In genomic region chr1:77661696-77662095, GRCh38 we compare ENCODE assay signal across 1 cellular context.
TF ChIP-seq lines count a peak whose summit lies in the region.

No MANE protein-coding gene starts in this region.

TF ChIP-seq in GM12878, 131 proteins besides CTCF, POLR2A, EP300 and RAD21:
- TF ChIP-seq STAT1 (conservative IDR thresholded peaks at IDR 0.05) (no peak), LARP7 (IDR thresholded peaks at IDR 0.05) (no peak), MTA2 (IDR thresholded peaks at IDR 0.05; ENCODE audit: low read depth) (no peak), TAF1 (IDR thresholded peaks at IDR 0.05; ENCODE audit: borderline replicate concordance, low read depth, low read length) (no peak), YY1 (IDR thresholded peaks at IDR 0.05; ENCODE audit: low read depth, low read length) (no peak), EZH2 (IDR thresholded peaks at IDR 0.05; ENCODE audit: borderline replicate concordance, control insufficient read depth, low read depth, low read length) (no peak), ZZZ3 (IDR thresholded peaks at IDR 0.05; ENCODE audit: control insufficient read depth, insufficient read length, low read depth) (no peak), ATF3 (IDR thresholded peaks at IDR 0.05; ENCODE audit: borderline replicate concordance, extremely low read depth, low read depth, low read length) (no peak), CREB1 (IDR thresholded peaks at IDR 0.05; ENCODE audit: low read depth) (no peak), TCF7 (IDR thresholded peaks at IDR 0.05; ENCODE audit: borderline replicate concordance) (no peak), ZNF592 (IDR thresholded peaks at IDR 0.05) (no peak), TBL1XR1 (IDR thresholded peaks at IDR 0.05; ENCODE audit: low read depth, low read length) (no peak)
